ENCODE assay signal across 17 cellular contexts in genomic region chr2:241994086-241994485, GRCh38.
A peak's percentile ranks its signal among the peaks of the same experiment; 100 is the strongest.
DNase-seq lines count a peak whose midpoint lies in the region; ATAC-seq and TF ChIP-seq lines count a peak whose summit lies in the region.
"Had no signal": no experiment of that assay in that cellular context is flagged by ENCODE, and none has a peak within 500 bp of the region (broad histone marks: within the 10 kb centered on the region; RNA-seq: fewer than 3 reads in every experiment).

No MANE protein-coding gene starts in this region.

- H3K4me3 Mint-ChIP-seq in CD8-positive, alpha-beta T cell, result no peak overlapping the region
- H3K4me3 Mint-ChIP-seq: CD4-positive, alpha-beta T cell; H9 had no signal

- no peaks in the 10 kb centered on the region for H3K9me3 ChIP-seq in CD8-positive, alpha-beta T cell (ENCODE audit: low read length)
- H3K9me3 ChIP-seq in stomach, result no peaks in the 10 kb centered on the region
- H3K9me3 ChIP-seq: A549 had no signal

- H3K4me3 ChIP-seq in CD8-positive, alpha-beta T cell (ENCODE audit: low read depth, low read length), result no peak overlapping the region
- H3K4me3 ChIP-seq in stomach, result no peak overlapping the region
- H3K4me3 ChIP-seq: A549 had no signal

- DNase-seq in activated CD8-positive, alpha-beta memory T cell treated with anti-CD3 and anti-CD28 coated beads, Interleukin-2, amount 50 U/mL, for 48 hours, result peak; percentile 28
- no peak for DNase-seq in activated CD8-positive, alpha-beta memory T cell treated with anti-CD3 and anti-CD28 coated beads, Interleukin-2, amount 50 U/mL, for 4 hours
- DNase-seq in CD8-positive, alpha-beta T cell, result no peak
- DNase-seq in left lobe of liver (ENCODE audit: low spot score) (peak; percentile 34), stomach (peak; percentile 21)
- DNase-seq: AML-193; CD4-positive, alpha-beta T cell; DMS153; DMS79; GDM1; H9 had no signal

- H3K4me1 Mint-ChIP-seq in CD8-positive, alpha-beta T cell (ENCODE audit: low read depth), result no peaks in the 10 kb centered on the region

- no peak overlapping the region for H3K27ac ChIP-seq in CD8-positive, alpha-beta T cell (ENCODE audit: low read depth, low read length)
- H3K27ac ChIP-seq in stomach, result no peak overlapping the region
- H3K27ac ChIP-seq: 22Rv1, A549, C4-2B, HL-60 had no signal

- TF ChIP-seq POLR2A in stomach (IDR thresholded peaks at IDR 0.05), result no peak

- no peaks in the 10 kb centered on the region for H3K36me3 ChIP-seq in CD8-positive, alpha-beta T cell (ENCODE audit: insufficient read depth, low read length)
- H3K36me3 ChIP-seq in stomach, result no peaks in the 10 kb centered on the region

- H3K27ac Mint-ChIP-seq in CD8-positive, alpha-beta T cell, result peak overlapping the region; percentile 52
- H3K27ac Mint-ChIP-seq: CD4-positive, alpha-beta T cell; H9 had no signal

- ATAC-seq in CD8-positive, alpha-beta T cell, result no peak
- ATAC-seq in left lobe of liver (no peak), HG02610 (IDR thresholded peaks at IDR 0.05; ENCODE audit: unreplicated experiment) (no peak), HG03342 (IDR thresholded peaks at IDR 0.05; ENCODE audit: unreplicated experiment) (no peak)
- ATAC-seq: A549 had no signal

- CTCF ChIA-PET in CD8-positive, alpha-beta T cell (lab: Charles Lee), result no interaction called here

- no peaks in the 10 kb centered on the region for H3K4me1 ChIP-seq in CD8-positive, alpha-beta T cell (ENCODE audit: insufficient read depth, low read length)
- H3K4me1 ChIP-seq in stomach, result no peaks in the 10 kb centered on the region
- H3K4me1 ChIP-seq: A549 had no signal

- H3K27me3 Mint-ChIP-seq in CD8-positive, alpha-beta T cell (ENCODE audit: low read depth), result no peaks in the 10 kb centered on the region
- H3K27me3 Mint-ChIP-seq: CD4-positive, alpha-beta T cell had no signal

- no peaks in the 10 kb centered on the region for H3K9me3 Mint-ChIP-seq in CD8-positive, alpha-beta T cell
- H3K9me3 Mint-ChIP-seq: CD4-positive, alpha-beta T cell had no signal

- H3K27me3 ChIP-seq in CD8-positive, alpha-beta T cell (ENCODE audit: insufficient read depth, low read length), result no peaks in the 10 kb centered on the region
- H3K27me3 ChIP-seq in stomach, result peaks cover 0 to 4% (median 0%) of the 10 kb centered on the region in 3 donors

- POLR2A ChIA-PET in CD8-positive, alpha-beta T cell (lab: Charles Lee), result no interaction called here

- no peaks in the 10 kb centered on the region for H3K36me3 Mint-ChIP-seq in CD8-positive, alpha-beta T cell

- 85 to 91% (median 86%) methylated on average over 10 to 12 of the region's 12 CpGs for WGBS in stomach, 5 donors

- TF ChIP-seq CTCF in CD8-positive, alpha-beta T cell (IDR thresholded peaks at IDR 0.05), result no peak
- TF ChIP-seq CTCF in stomach (IDR thresholded peaks at IDR 0.05), result no peak

- intact Hi-C loops in CD8-positive, alpha-beta T cell (cut with DNase I, micrococcal nuclease), result no loop called here
- intact Hi-C loops in stomach (cut with DNase I; ENCODE audit: low total_unique reads), result no loop called here

- no peak for TF ChIP-seq EP300 in stomach (IDR thresholded peaks at IDR 0.05)

Comparison
In these comparisons a context has a peak if more than half of its experiments do, and no peak if none do; other contexts are left out.
1. DNase-seq: peak in activated CD8-positive, alpha-beta memory T cell treated with anti-CD3 and anti-CD28 coated beads, Interleukin-2, amount 50 U/mL, for 48 hours (single experiment), left lobe of liver (single experiment) and stomach (single experiment); none in activated CD8-positive, alpha-beta memory T cell treated with anti-CD3 and anti-CD28 coated beads, Interleukin-2, amount 50 U/mL, for 4 hours (single experiment) and CD8-positive, alpha-beta T cell (0 of 7).